In genomic region chr2:191650896-191651773, GRCh38 we compare ENCODE assay signal across 10 cellular contexts. TPM values are rescaled to one million over a fixed set of nuclear protein-coding genes. Genes with fewer than 3 reads are reported as not detected.
DNase-seq lines count a peak whose midpoint lies in the region; ATAC-seq and TF ChIP-seq lines count a peak whose summit lies in the region.
"Had no signal": no experiment of that assay in that cellular context is flagged by ENCODE, and none has a peak within 500 bp of the region (broad histone marks: within the 10 kb centered on the region; RNA-seq: fewer than 3 reads in every experiment).

No MANE protein-coding gene starts in this region.

- H3K27ac ChIP-seq in endodermal cell (ENCODE audit: low read depth, low read length), result no peak overlapping the region

- no peaks in the 10 kb centered on the region for H3K36me3 Mint-ChIP-seq in activated naive CD8-positive, alpha-beta T cell treated with anti-CD3 and anti-CD28 coated beads, Interleukin-2, amount 50 U/mL, for 24 hours (ENCODE audit: low read depth)
- no peaks in the 10 kb centered on the region for H3K36me3 Mint-ChIP-seq in activated naive CD8-positive, alpha-beta T cell treated with anti-CD3 and anti-CD28 coated beads for 36 hours
- H3K36me3 Mint-ChIP-seq in stimulated activated naive CD8-positive, alpha-beta T cell treated with anti-CD3 and anti-CD28 coated beads, Interleukin-15, Interleukin-2, amounts not matched to agents 100 ng/mL and 50 ng/mL, for 24 hours (ENCODE audit: low read depth), result no peaks in the 10 kb centered on the region
- no peaks in the 10 kb centered on the region for H3K36me3 Mint-ChIP-seq in endodermal cell (ENCODE audit: low read depth)

- peak; percentile 66 for ATAC-seq in activated naive CD8-positive, alpha-beta T cell treated with anti-CD3 and anti-CD28 coated beads, Interleukin-2, amount 50 U/mL, for 24 hours
- ATAC-seq in HG02623 (IDR thresholded peaks at IDR 0.05; ENCODE audit: unreplicated experiment), result peak; percentile 97

- no peak for DNase-seq in activated naive CD8-positive, alpha-beta T cell treated with anti-CD3 and anti-CD28 coated beads, Interleukin-2, amount 50 U/mL, for 24 hours
- DNase-seq in activated naive CD8-positive, alpha-beta T cell treated with anti-CD3 and anti-CD28 coated beads for 36 hours, result no peak
- DNase-seq in NCI-H2081 (lab: John Stamatoyannopoulos, UW), result no peak
- no peak for DNase-seq in SHP77 treated with DMSO at 0.1 percent for 48 hours (lab: John Stamatoyannopoulos, UW)
- no peak for DNase-seq in endodermal cell
- DNase-seq: foreskin melanocyte had no signal

- no peaks in the 10 kb centered on the region for H3K9me2 ChIP-seq in Loucy (replicated peaks; ENCODE audit: low read depth, low read length)

- no peaks in the 10 kb centered on the region for H3K27me3 Mint-ChIP-seq in activated naive CD8-positive, alpha-beta T cell treated with anti-CD3 and anti-CD28 coated beads, Interleukin-2, amount 50 U/mL, for 24 hours
- H3K27me3 Mint-ChIP-seq in activated naive CD8-positive, alpha-beta T cell treated with anti-CD3 and anti-CD28 coated beads for 36 hours, result no peaks in the 10 kb centered on the region
- no peaks in the 10 kb centered on the region for H3K27me3 Mint-ChIP-seq in stimulated activated naive CD8-positive, alpha-beta T cell treated with anti-CD3 and anti-CD28 coated beads, Interleukin-15, Interleukin-2, amounts not matched to agents 100 ng/mL and 50 ng/mL, for 24 hours
- peaks cover under 1% of the 10 kb centered on the region for H3K27me3 Mint-ChIP-seq in endodermal cell (ENCODE audit: insufficient read depth)
- H3K27me3 Mint-ChIP-seq: B cell had no signal

- H3K79me2 ChIP-seq in Loucy (ENCODE audit: insufficient read depth, low read length), result no peaks in the 10 kb centered on the region

- 88 to 90% methylated on average over 3 of the region's 3 CpGs for WGBS in endodermal cell (ENCODE audit: insufficient coverage in 1 of 2, insufficient read length in 1 of 2), 2 experiments

- no peaks in the 10 kb centered on the region for H3K36me3 ChIP-seq in Loucy (ENCODE audit: insufficient read depth, low read length)
- no peaks in the 10 kb centered on the region for H3K36me3 ChIP-seq in endodermal cell (ENCODE audit: control insufficient read depth, insufficient read depth, low read length)

- H3K27me3 ChIP-seq in Loucy (ENCODE audit: insufficient read depth, low read length, poor library complexity, severe bottlenecking) (no peaks in the 10 kb centered on the region), endodermal cell (ENCODE audit: control insufficient read depth, insufficient read depth, low read length, poor library complexity, severe bottlenecking) (no peaks in the 10 kb centered on the region)

- H3K4me3 ChIP-seq in Loucy (ENCODE audit: low read length, poor library complexity, severe bottlenecking), result no peak overlapping the region
- H3K4me3 ChIP-seq in endodermal cell (ENCODE audit: low read length), result no peak overlapping the region

- H2AFZ ChIP-seq in Loucy (ENCODE audit: low read length), result peak overlapping the region; percentile 75

- H3K9ac ChIP-seq in Loucy (ENCODE audit: low read depth, low read length, poor library complexity, severe bottlenecking) (no peak overlapping the region), endodermal cell (ENCODE audit: extremely low read depth, low read length, poor library complexity, severe bottlenecking) (no peak overlapping the region)

- H3K4me1 ChIP-seq in Loucy (ENCODE audit: insufficient read depth, low read length, poor library complexity, severe bottlenecking), result no peaks in the 10 kb centered on the region
- H3K4me1 ChIP-seq in endodermal cell (ENCODE audit: control insufficient read depth, insufficient read depth, low read length), result no peaks in the 10 kb centered on the region

- no peaks in the 10 kb centered on the region for H3F3A ChIP-seq in Loucy (ENCODE audit: low read depth)

- TF ChIP-seq CTCF in Loucy (conservative IDR thresholded peaks at IDR 0.05; ENCODE audit: low read length), result no peak
- no peak for TF ChIP-seq CTCF in endodermal cell (conservative IDR thresholded peaks at IDR 0.05)

- peaks cover 9% of the 10 kb centered on the region for H3K4me1 Mint-ChIP-seq in activated naive CD8-positive, alpha-beta T cell treated with anti-CD3 and anti-CD28 coated beads, Interleukin-2, amount 50 U/mL, for 24 hours
- H3K4me1 Mint-ChIP-seq in activated naive CD8-positive, alpha-beta T cell treated with anti-CD3 and anti-CD28 coated beads for 36 hours, result peaks cover 9% of the 10 kb centered on the region
- H3K4me1 Mint-ChIP-seq in stimulated activated naive CD8-positive, alpha-beta T cell treated with anti-CD3 and anti-CD28 coated beads, Interleukin-15, Interleukin-2, amounts not matched to agents 100 ng/mL and 50 ng/mL, for 24 hours (ENCODE audit: low read depth), result peaks cover 11% of the 10 kb centered on the region
- H3K4me1 Mint-ChIP-seq in endodermal cell, result peaks cover 6% of the 10 kb centered on the region
- H3K4me1 Mint-ChIP-seq: B cell had no signal

- H3K9me3 ChIP-seq in Loucy (ENCODE audit: insufficient read depth, low read depth, low read length) (no peaks in the 10 kb centered on the region), endodermal cell (ENCODE audit: control insufficient read depth, low read length) (no peaks in the 10 kb centered on the region)

- no peak overlapping the region for H3K4me3 Mint-ChIP-seq in activated naive CD8-positive, alpha-beta T cell treated with anti-CD3 and anti-CD28 coated beads, Interleukin-2, amount 50 U/mL, for 24 hours
- H3K4me3 Mint-ChIP-seq in activated naive CD8-positive, alpha-beta T cell treated with anti-CD3 and anti-CD28 coated beads for 36 hours, result no peak overlapping the region
- H3K4me3 Mint-ChIP-seq in stimulated activated naive CD8-positive, alpha-beta T cell treated with anti-CD3 and anti-CD28 coated beads, Interleukin-15, Interleukin-2, amounts not matched to agents 100 ng/mL and 50 ng/mL, for 24 hours, result no peak overlapping the region
- no peak overlapping the region for H3K4me3 Mint-ChIP-seq in endodermal cell
- H3K4me3 Mint-ChIP-seq: B cell had no signal

- H3K27ac Mint-ChIP-seq in activated naive CD8-positive, alpha-beta T cell treated with anti-CD3 and anti-CD28 coated beads, Interleukin-2, amount 50 U/mL, for 24 hours, result peak overlapping the region; percentile 15
- no peak overlapping the region for H3K27ac Mint-ChIP-seq in activated naive CD8-positive, alpha-beta T cell treated with anti-CD3 and anti-CD28 coated beads for 36 hours
- H3K27ac Mint-ChIP-seq in stimulated activated naive CD8-positive, alpha-beta T cell treated with anti-CD3 and anti-CD28 coated beads, Interleukin-15, Interleukin-2, amounts not matched to agents 100 ng/mL and 50 ng/mL, for 24 hours, result peak overlapping the region; percentile 59
- no peak overlapping the region for H3K27ac Mint-ChIP-seq in endodermal cell
- H3K27ac Mint-ChIP-seq: B cell had no signal

- no peaks in the 10 kb centered on the region for H4K20me1 ChIP-seq in Loucy (ENCODE audit: insufficient read depth, low read length, poor library complexity, severe bottlenecking)

- H3K9me3 Mint-ChIP-seq in activated naive CD8-positive, alpha-beta T cell treated with anti-CD3 and anti-CD28 coated beads, Interleukin-2, amount 50 U/mL, for 24 hours, result no peaks in the 10 kb centered on the region
- no peaks in the 10 kb centered on the region for H3K9me3 Mint-ChIP-seq in activated naive CD8-positive, alpha-beta T cell treated with anti-CD3 and anti-CD28 coated beads for 36 hours
- no peaks in the 10 kb centered on the region for H3K9me3 Mint-ChIP-seq in stimulated activated naive CD8-positive, alpha-beta T cell treated with anti-CD3 and anti-CD28 coated beads, Interleukin-15, Interleukin-2, amounts not matched to agents 100 ng/mL and 50 ng/mL, for 24 hours
- H3K9me3 Mint-ChIP-seq in endodermal cell, result no peaks in the 10 kb centered on the region

- no peak overlapping the region for H3K4me2 ChIP-seq in Loucy (ENCODE audit: low read depth, low read length, poor library complexity, severe bottlenecking)

RNA-seq across cellular contexts. Expression of gene NABP1, which starts 26.8 kb away (rescaled TPM):
- total RNA-seq in activated naive CD8-positive, alpha-beta T cell treated with anti-CD3 and anti-CD28 coated beads for 36 hours, result 10 to 100 TPM; 41.1 to 42.1 TPM
- 1 to 10 TPM; 5.8 to 8.7 TPM for total RNA-seq in endodermal cell
- polyA plus RNA-seq in endodermal cell (2013, experiment 1 of 2), result 2.7 TPM
- polyA plus RNA-seq in endodermal cell (2013, experiment 2 of 2), result 1.7 TPM

Comparison
In these comparisons a context has a peak if more than half of its experiments do, and no peak if none do; other contexts are left out.
1. H3K27ac Mint-ChIP-seq: peak in activated naive CD8-positive, alpha-beta T cell treated with anti-CD3 and anti-CD28 coated beads, Interleukin-2, amount 50 U/mL, for 24 hours (single experiment) and stimulated activated naive CD8-positive, alpha-beta T cell treated with anti-CD3 and anti-CD28 coated beads, Interleukin-15, Interleukin-2, amounts not matched to agents 100 ng/mL and 50 ng/mL, for 24 hours (single experiment); none in activated naive CD8-positive, alpha-beta T cell treated with anti-CD3 and anti-CD28 coated beads for 36 hours (single experiment) and endodermal cell (single experiment).
2. RNA of gene NABP1, which starts 26.8 kb away (total RNA-seq): 41.1 to 42.1 TPM in activated naive CD8-positive, alpha-beta T cell treated with anti-CD3 and anti-CD28 coated beads for 36 hours; 5.8 to 8.7 TPM in endodermal cell; every median in the first group is over 4 times any median in the second.